10 cellular contexts compared by ENCODE assay signal in genomic region chr16:57600048-57600835, GRCh38. TPM values are rescaled to one million over a fixed set of nuclear protein-coding genes. Genes with fewer than 3 reads are reported as not detected.
A peak's percentile ranks its signal among the peaks of the same experiment; 100 is the strongest.
DNase-seq lines count a peak whose midpoint lies in the region; ATAC-seq, FAIRE-seq and TF ChIP-seq lines count a peak whose summit lies in the region.
"Had no signal": no experiment of that assay in that cellular context is flagged by ENCODE, and none has a peak within 500 bp of the region (broad histone marks: within the 10 kb centered on the region; RNA-seq: fewer than 3 reads in every experiment).

No MANE protein-coding gene starts in this region.

- in situ Hi-C loops in K562 (cut with MboI) = no loop called here

- peaks cover 7% of the 10 kb centered on the region; the same call in 1 of the 2 replicates for H3K27me3 ChIP-seq in OCI-LY1 (ENCODE audit: insufficient read depth, low read length)
- H3K27me3 ChIP-seq in K562 (ENCODE audit: control insufficient read depth in 2 of 2, insufficient read depth in 2 of 2, low read length in 2 of 2) = no peaks in the 10 kb centered on the region
- no peaks in the 10 kb centered on the region for H3K27me3 ChIP-seq in kidney epithelial cell (ENCODE audit: control insufficient read depth, insufficient read depth, low read length)

- POLR2A ChIA-PET in K562 (lab: Yijun Ruan, JAX) = interaction anchor here (0.6 to 1.1 kb wide), 2 partner anchors 40 to 76 kb away, joined by 3 read pairs; no protein-coding TSS in a partner anchor

- no peaks in the 10 kb centered on the region for H3F3A ChIP-seq in OCI-LY1 (ENCODE audit: insufficient read depth, low read length)

- peak; percentile 96 for ATAC-seq in K562
- no peak for ATAC-seq in GM18858 (IDR thresholded peaks at IDR 0.05; ENCODE audit: unreplicated experiment)

- no peak for TF ChIP-seq POLR2A in K562 (conservative IDR thresholded peaks at IDR 0.05)

- no peaks in the 10 kb centered on the region for H3K9me2 ChIP-seq in OCI-LY1 (ENCODE audit: low read depth, low read length)

- FAIRE-seq in K562 (lab: Jason Lieb, UNC) = peak; percentile 66

- H2AFZ ChIP-seq in OCI-LY1 (ENCODE audit: low read length) (no peak overlapping the region), K562 (ENCODE audit: low read depth, low read length) (peak overlapping the region; percentile 33; the same call in 1 of the 2 replicates)

- 17% methylated on average over 12 of the region's 12 CpGs for WGBS in K562 (ENCODE audit: insufficient coverage, low coverage, missing lambda C conversion rate)

- H3K4me2 ChIP-seq in OCI-LY1 (ENCODE audit: low read length) (no peak overlapping the region), K562 (ENCODE audit: insufficient read depth, low read length) (no peak overlapping the region)

- no peak overlapping the region for H3K9ac ChIP-seq in OCI-LY1 (ENCODE audit: low read length)
- no peak overlapping the region for H3K9ac ChIP-seq in K562 (ENCODE audit: insufficient read depth in 1 of 2, low read depth in 2 of 2, low read length in 2 of 2)

- TF ChIP-seq EP300 in K562 (IDR thresholded peaks at IDR 0.05; ENCODE audit: low read length) = no peak

- H3K9me3 ChIP-seq in OCI-LY1 (ENCODE audit: low read length) (no peaks in the 10 kb centered on the region), K562 (replicated peaks; ENCODE audit: control insufficient read depth, insufficient read depth, low read depth, low read length) (no peaks in the 10 kb centered on the region; the same call in 1 of the 2 replicates)

- H3K27ac ChIP-seq in OCI-LY1 (ENCODE audit: low read depth, low read length, poor library complexity, severe bottlenecking) (no peak overlapping the region), K562 (ENCODE audit: extremely low read depth, low read depth, low read length) (no peak overlapping the region)
- H3K27ac ChIP-seq: SK-N-MC had no signal

- H3K36me3 ChIP-seq in OCI-LY1 (ENCODE audit: insufficient read depth, low read length) = no peaks in the 10 kb centered on the region
- no peaks in the 10 kb centered on the region for H3K36me3 ChIP-seq in K562 (ENCODE audit: control insufficient read depth, insufficient read depth, low read length)
- no peaks in the 10 kb centered on the region for H3K36me3 ChIP-seq in kidney epithelial cell (ENCODE audit: control insufficient read depth, insufficient read depth, low read length)

- no peaks in the 10 kb centered on the region for H3K9me1 ChIP-seq in K562 (ENCODE audit: control insufficient read depth, insufficient read depth, low read length)

- TF ChIP-seq RAD21 in K562 (CRISPR knock-in tag; conservative IDR thresholded peaks at IDR 0.05 in 1 of 2, IDR thresholded peaks at IDR 0.05 in 1 of 2) = peak; percentile 42 to 78

- intact Hi-C loops in K562 (cut with micrococcal nuclease) = loop anchor here (2.0 kb wide), 1 partner anchor 49 kb away; no protein-coding TSS in a partner anchor

- H3K4me3 ChIP-seq in OCI-LY1 (ENCODE audit: low read depth, low read length, poor library complexity, severe bottlenecking) (no peak overlapping the region), K562 (no peak overlapping the region), kidney epithelial cell (ENCODE audit: low read depth, low read length) (no peak overlapping the region)
- H3K4me3 ChIP-seq: SK-N-MC had no signal

- peak; percentile 83 for TF ChIP-seq CTCF in GM20000 (IDR thresholded peaks at IDR 0.05; ENCODE audit: extremely low read depth, missing control alignments)
- TF ChIP-seq CTCF in OCI-LY1 (IDR thresholded peaks at IDR 0.05; ENCODE audit: low read length) = peak; percentile 69
- TF ChIP-seq CTCF in K562 (IDR thresholded peaks at IDR 0.05 in 2 of 3, conservative IDR thresholded peaks at IDR 0.05 in 1 of 3; ENCODE audit: insufficient read depth in 2 of 3, low read depth in 1 of 3, low read length in 3 of 3) = peak; percentile 75 to 84 (median 83)
- TF ChIP-seq CTCF in kidney epithelial cell (IDR thresholded peaks at IDR 0.05; ENCODE audit: insufficient read depth, low read length, poor library complexity, severe bottlenecking) = peak; percentile 96

- BruUV-seq in K562 (replicated peaks; lab: Mats Ljungman, UMichigan) = no TSS peak

- DNase-seq in COLO829 (ENCODE audit: low spot score) = peak; percentile 38
- peak; percentile 60 for DNase-seq in GM20000 (ENCODE audit: low spot score)
- DNase-seq in K562 (ENCODE audit: extremely low read depth in 1 of 4, low spot score in 3 of 4) = peak; percentile 56 to 64 (median 62)
- DNase-seq in kidney epithelial cell (ENCODE audit: low read depth) = no peak
- peak; percentile 70 for DNase-seq in stimulated activated CD8-positive, alpha-beta memory T cell treated with anti-CD3 and anti-CD28 coated beads, Interleukin-4, amount 100 ng/mL, for 48 hours
- no peak for DNase-seq in occipital lobe (lab: John Stamatoyannopoulos, UW)

- H3K4me1 ChIP-seq in OCI-LY1 (ENCODE audit: insufficient read depth, low read length, severe bottlenecking) = no peaks in the 10 kb centered on the region
- H3K4me1 ChIP-seq in K562 (replicated peaks in 1 of 2; ENCODE audit: control insufficient read depth in 2 of 2, insufficient read depth in 2 of 2, low read length in 2 of 2) = peaks cover 12 to 34% of the 10 kb centered on the region in 2 experiments; a peak in 4 of 5 replicates

- CTCF ChIA-PET in K562 (lab: Yijun Ruan, JAX; ENCODE audit: low intra/inter-chr PET ratio) = interaction anchor here (4.9 kb wide), 1 partner anchor 49 kb away, joined by 32 read pairs; no protein-coding TSS in a partner anchor

- H3K79me2 ChIP-seq in OCI-LY1 (ENCODE audit: insufficient read depth, low read length) (no peaks in the 10 kb centered on the region), K562 (ENCODE audit: control insufficient read depth, insufficient read depth, low read length) (no peaks in the 10 kb centered on the region)

- H4K20me1 ChIP-seq in OCI-LY1 (ENCODE audit: insufficient read depth, low read length) (no peaks in the 10 kb centered on the region), K562 (replicated peaks; ENCODE audit: control insufficient read depth, insufficient read depth, low read length) (no peaks in the 10 kb centered on the region)

TF ChIP-seq in K562, 482 proteins besides CTCF, POLR2A, EP300 and RAD21 (continues in another document):
- TF ChIP-seq ELK3 (CRISPR knock-in tag; IDR thresholded peaks at IDR 0.05) (no peak), KLF6 (CRISPR knock-in tag; IDR thresholded peaks at IDR 0.05; ENCODE audit: borderline replicate concordance) (no peak), BHLHE40 (IDR thresholded peaks at IDR 0.05; ENCODE audit: low read length) (0 out of 2 replicates have a peak, but pooled peaks have one; percentile 8), FOXP1 (CRISPR knock-in tag; IDR thresholded peaks at IDR 0.05) (no peak), KLF1 (tag; IDR thresholded peaks at IDR 0.05) (no peak), HSF4 (CRISPR knock-in tag; IDR thresholded peaks at IDR 0.05; ENCODE audit: borderline replicate concordance) (no peak)

RNA-seq across cellular contexts. Expression of gene ADGRG1, which starts 28.2 kb away (rescaled TPM):
- total RNA-seq in K562 (2011; cell fraction: chromatin; rRNA removed; ENCODE audit: low replicate concordance) = 0.81 and 1.3 TPM in 2 replicates
- total RNA-seq in K562 (2011; cell fraction: nucleolus; rRNA removed) = 0.79 and 1.0 TPM in 2 replicates
- 0.81 and 2.1 TPM in 2 replicates for total RNA-seq in K562 (2011; cell fraction: nucleoplasm; rRNA removed)
- total RNA-seq in K562 (2014; rRNA removed) (not detected in 2 replicates), K562 (2014; rRNA removed; fragmentation: Illumina TruSeq; extraction: Trizol) (not detected in 2 replicates), K562 (2015; rRNA removed; fragmentation: Illumina TruSeq; extraction: Trizol) (not detected in 2 replicates), K562 (2021) (0.31 TPM in 1 of 2 replicates, not detected in the other), kidney epithelial cell (143 and 150 TPM in 2 replicates), occipital lobe (31.4 TPM)
- polyA plus RNA-seq in K562 (2011; rRNA removed) (0.04 and 0.57 TPM in 2 replicates), K562 (2014; fragmentation: Illumina TruSeq; extraction: Trizol) (0.16 and 0.29 TPM in 2 replicates), K562 (2014; fragmentation: Nextera tagmentation; extraction: Ambion mirVana) (not detected), K562 (2014; rRNA removed) (0.34 TPM in 1 of 2 replicates, not detected in the other)
- polyA plus RNA-seq in K562 (2011; cell fraction: cytosol; rRNA removed) = 0.12 and 0.15 TPM in 2 replicates
- 0.70 and 0.81 TPM in 2 replicates for polyA plus RNA-seq in K562 (2011; cell fraction: nucleus; rRNA removed)
- polyA plus RNA-seq in K562 (2012) = 0.39 and 0.44 TPM in 2 replicates
- 0.18 TPM in 2 replicates for polyA minus RNA-seq in K562 (2011; rRNA and poly(A)+ RNA removed)
- polyA minus RNA-seq in K562 (2011; cell fraction: cytosol; rRNA and poly(A)+ RNA removed) = not detected in 2 replicates
- 0.33 TPM in 1 of 2 replicates, not detected in the other for polyA minus RNA-seq in K562 (2011; cell fraction: nucleus; rRNA and poly(A)+ RNA removed)

RNA-seq across cellular contexts. Expression of gene ADGRG5, which starts 57.8 kb away (rescaled TPM):
- total RNA-seq in K562 (2011; cell fraction: chromatin; rRNA removed; ENCODE audit: low replicate concordance) = 0.14 TPM in 1 of 2 replicates, not detected in the other
- 0.13 TPM in 1 of 2 replicates, not detected in the other for total RNA-seq in K562 (2011; cell fraction: nucleolus; rRNA removed)
- total RNA-seq in K562 (2011; cell fraction: nucleoplasm; rRNA removed) = 0.07 TPM in 1 of 2 replicates, not detected in the other
- 0.08 and 0.09 TPM in 2 replicates for total RNA-seq in K562 (2014; rRNA removed)
- 0.07 TPM in 1 of 2 replicates, not detected in the other for total RNA-seq in K562 (2014; rRNA removed; fragmentation: Illumina TruSeq; extraction: Trizol)
- 0.14 and 0.30 TPM in 2 replicates for total RNA-seq in K562 (2015; rRNA removed; fragmentation: Illumina TruSeq; extraction: Trizol)
- 0.09 and 0.27 TPM in 2 replicates for total RNA-seq in K562 (2021)
- 0.01 and 0.11 TPM in 2 replicates for polyA plus RNA-seq in K562 (2011; rRNA removed)
- 0.03 and 0.07 TPM in 2 replicates for polyA plus RNA-seq in K562 (2011; cell fraction: cytosol; rRNA removed)
- polyA plus RNA-seq in K562 (2011; cell fraction: nucleus; rRNA removed) = 0.13 and 0.27 TPM in 2 replicates
- polyA plus RNA-seq in K562 (2012) = 0.55 and 0.62 TPM in 2 replicates
- polyA plus RNA-seq in K562 (2014; fragmentation: Illumina TruSeq; extraction: Trizol) = 0.08 and 0.10 TPM in 2 replicates
- polyA plus RNA-seq in K562 (2014; fragmentation: Nextera tagmentation; extraction: Ambion mirVana) = under 1 TPM; 0.01 to 0.39 TPM
- polyA plus RNA-seq in K562 (2014; rRNA removed) = 0.04 and 0.15 TPM in 2 replicates
- polyA minus RNA-seq in K562 (2011; rRNA and poly(A)+ RNA removed) = 0.06 TPM in 1 of 2 replicates, not detected in the other
- not detected in 2 replicates for polyA minus RNA-seq in K562 (2011; cell fraction: cytosol; rRNA and poly(A)+ RNA removed)
- not detected in 2 replicates for polyA minus RNA-seq in K562 (2011; cell fraction: nucleus; rRNA and poly(A)+ RNA removed)
- 1.0 and 2.5 TPM in 2 replicates for total RNA-seq in kidney epithelial cell
- not detected for total RNA-seq in occipital lobe
- total RNA-seq: myocyte had no signal

Comparison
In these comparisons a context has a peak if more than half of its experiments do, and no peak if none do; other contexts are left out.
1. DNase-seq: peak in COLO829 (single experiment), GM20000 (single experiment), K562 (4 of 4) and stimulated activated CD8-positive, alpha-beta memory T cell treated with anti-CD3 and anti-CD28 coated beads, Interleukin-4, amount 100 ng/mL, for 48 hours (single experiment); none in kidney epithelial cell (single experiment) and occipital lobe (single experiment).
2. RNA of gene ADGRG1, which starts 28.2 kb away (total RNA-seq): 143 to 150 TPM in kidney epithelial cell and 31.4 TPM in occipital lobe (single experiment); 0.31 to 2.1 TPM in K562; every median in the first group is over 10 times any median in the second.
3. Peak in every context shown above with its lines, with median percentiles within 50 percentile points of each other: CTCF ChIP-seq.